8 cellular contexts compared by ENCODE assay signal in the genomic region with DNA sequence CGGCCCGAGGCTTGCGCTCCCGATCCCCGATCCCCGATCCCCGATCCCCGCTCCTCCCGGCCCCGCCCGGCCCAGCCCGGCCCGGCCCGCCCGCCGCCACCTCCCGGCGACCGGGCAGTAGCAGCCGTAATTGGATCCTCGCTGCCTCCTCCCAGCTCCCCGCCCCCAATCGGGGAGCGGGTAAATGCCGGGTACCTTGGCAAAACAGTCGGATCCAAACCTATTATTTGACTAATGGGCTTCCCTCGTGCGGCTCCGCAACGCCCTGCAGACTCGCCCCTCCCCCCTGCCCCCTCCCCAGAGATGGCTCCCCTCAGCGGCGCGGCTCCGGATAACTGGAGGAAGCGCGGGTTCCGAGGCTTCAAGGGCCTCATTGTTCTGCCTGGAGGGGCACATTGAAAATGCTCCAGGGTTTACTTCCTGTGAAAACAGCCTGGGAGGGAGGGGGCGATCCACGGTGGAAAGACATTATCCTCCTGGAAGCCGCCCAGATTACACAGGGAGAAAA.
A peak's percentile ranks its signal among the peaks of the same experiment; 100 is the strongest.
DNase-seq lines count a peak whose midpoint lies in the region; ATAC-seq and TF ChIP-seq lines count a peak whose summit lies in the region.

No MANE protein-coding gene starts in this region.

- DNase-seq in BJ (ENCODE audit: low read depth) (no peak), NCI-H510A (lab: John Stamatoyannopoulos, UW) (peak; percentile 91)
- peak; percentile 85 for DNase-seq in activated CD8-positive, alpha-beta memory T cell treated with anti-CD3 and anti-CD28 coated beads, Interleukin-2, amount 50 U/mL, for 48 hours

- H3K36me3 ChIP-seq in BJ (ENCODE audit: control insufficient read depth, insufficient read depth, low read length) (no peaks in the 10 kb centered on the region), muscle layer of colon (ENCODE audit: insufficient read depth, low read length) (no peaks in the 10 kb centered on the region), stomach smooth muscle (ENCODE audit: control insufficient read depth in 2 of 2, insufficient read depth in 2 of 2, low read length in 2 of 2) (no peaks in the 10 kb centered on the region)

- CTCF ChIA-PET in BJ (lab: Yijun Ruan, JAX) = interaction anchor here (1.2 to 2.7 kb wide), 7 partner anchors 11 to 92 kb away, joined by 3 to 22 read pairs (median 5); no protein-coding TSS in a partner anchor

- 0 out of 2 replicates have a peak, but pooled peaks have one; percentile 3 for TF ChIP-seq CTCF in BJ (IDR thresholded peaks at IDR 0.05; ENCODE audit: insufficient read depth, low read depth, low read length)

- no peaks in the 10 kb centered on the region for H3K27me3 ChIP-seq in BJ (ENCODE audit: control insufficient read depth, insufficient read depth, low read length)
- no peaks in the 10 kb centered on the region for H3K27me3 ChIP-seq in muscle layer of colon (ENCODE audit: control insufficient read depth in 1 of 2, insufficient read depth in 2 of 2, low read length in 2 of 2)
- H3K27me3 ChIP-seq in stomach smooth muscle (ENCODE audit: control insufficient read depth in 1 of 2, insufficient read depth in 2 of 2, low read length in 2 of 2) = no peaks in the 10 kb centered on the region

- POLR2A ChIA-PET in BJ (lab: Charles Lee) = no interaction called here

- H3K4me1 ChIP-seq in muscle layer of colon (ENCODE audit: insufficient read depth, low read length) = peaks cover 35% of the 10 kb centered on the region
- peaks cover 55% of the 10 kb centered on the region for H3K4me1 ChIP-seq in stomach smooth muscle (ENCODE audit: control insufficient read depth, insufficient read depth, low read length)

- H3K9me3 ChIP-seq in muscle layer of colon (ENCODE audit: low read length) (no peaks in the 10 kb centered on the region), stomach smooth muscle (ENCODE audit: control insufficient read depth in 2 of 2, low read length in 2 of 2) (no peaks in the 10 kb centered on the region)

- peak overlapping the region; percentile 59 for H3K27ac ChIP-seq in muscle layer of colon (ENCODE audit: low read depth, low read length)
- peak overlapping the region; percentile 83 for H3K27ac ChIP-seq in stomach smooth muscle (ENCODE audit: low read length)

- ATAC-seq in GM19324 (IDR thresholded peaks at IDR 0.05; ENCODE audit: low FRiP score, unreplicated experiment) (peak; percentile 64), HG03442 (IDR thresholded peaks at IDR 0.05; ENCODE audit: unreplicated experiment) (peak; percentile 33), esophagus mucosa (peak; percentile 77)

- H3K9ac ChIP-seq in muscle layer of colon (ENCODE audit: low read length) (peak overlapping the region; percentile 64), stomach smooth muscle (ENCODE audit: low read length in 2 of 2) (peak overlapping the region; percentile 42 to 65)

- H3K4me3 ChIP-seq in BJ (ENCODE audit: low read depth, low read length) (peak overlapping the region; percentile 33), muscle layer of colon (ENCODE audit: low read depth in 1 of 2, low read length in 2 of 2) (peak overlapping the region; percentile 7 to 55), stomach smooth muscle (ENCODE audit: low read length in 2 of 2) (peak overlapping the region; percentile 46 to 54)
